Comparison of ENCODE assay signal across 8 cellular contexts in genomic region chr2:127176371-127177311, GRCh38. TPM values are rescaled to one million over a fixed set of nuclear protein-coding genes. Genes with fewer than 3 reads are reported as not detected.
DNase-seq lines count a peak whose midpoint lies in the region; ATAC-seq and TF ChIP-seq lines count a peak whose summit lies in the region.

No MANE protein-coding gene starts in this region.

- DNase-seq in GOT3 (lab: John Stamatoyannopoulos, UW) (peak; percentile 27), kidney tubule cell (ENCODE audit: low spot score) (peak; percentile 50), gastrocnemius medialis (peak in 1 of 2 donors; percentile 56), trophoblast cell (no peak), amniotic stem cell (lab: John Stamatoyannopoulos, UW) (no peak), DMS79 (lab: John Stamatoyannopoulos, UW) (no peak)

- H3K9ac ChIP-seq in trophoblast cell (ENCODE audit: low read length) = no peak overlapping the region

- H3K27ac Mint-ChIP-seq in brain = peak overlapping the region; percentile 12 to 80 (median 49)

- H3K9me3 ChIP-seq in gastrocnemius medialis (no peaks in the 10 kb centered on the region), trophoblast cell (ENCODE audit: insufficient read depth, low read depth, low read length) (peaks cover 3% of the 10 kb centered on the region)

- H3K27ac ChIP-seq in gastrocnemius medialis (peak overlapping the region; percentile 46 to 61 (median 58)), trophoblast cell (ENCODE audit: low read depth, low read length) (no peak overlapping the region)

- H4K12ac ChIP-seq in trophoblast cell (ENCODE audit: low read depth, low read length) = no peak overlapping the region

- TF ChIP-seq POLR2A in gastrocnemius medialis (IDR thresholded peaks at IDR 0.05) = no peak

- H3K18ac ChIP-seq in trophoblast cell (ENCODE audit: low read length) = no peak overlapping the region

- peaks cover 43% of the 10 kb centered on the region for H3K4me1 Mint-ChIP-seq in brain

- H4K91ac ChIP-seq in trophoblast cell (ENCODE audit: low read depth, low read length) = no peak overlapping the region

- no peak overlapping the region for H2AFZ ChIP-seq in trophoblast cell (ENCODE audit: insufficient read depth, low read length, poor library complexity)

- H2BK12ac ChIP-seq in trophoblast cell (ENCODE audit: low read length) = no peak overlapping the region

- no peak overlapping the region for H3K23ac ChIP-seq in trophoblast cell (ENCODE audit: low read length)

- no CpG with 5 or more reads among the region's 31 CpGs for WGBS in trophoblast cell (ENCODE audit: extremely low coverage, insufficient coverage, insufficient read length)

- H3K4ac ChIP-seq in trophoblast cell (ENCODE audit: low read depth, low read length) = no peak overlapping the region

- ATAC-seq in gastrocnemius medialis (peak; percentile 7 to 15), GM21576 (IDR thresholded peaks at IDR 0.05; ENCODE audit: unreplicated experiment) (no peak)

- peak overlapping the region in 1 of 5 experiments; percentile 6 for H3K4me3 Mint-ChIP-seq in brain

- H3K36me3 ChIP-seq in gastrocnemius medialis (no peaks in the 10 kb centered on the region), trophoblast cell (ENCODE audit: control insufficient read depth in 1 of 2, insufficient read depth in 2 of 2, low read length in 2 of 2) (no peaks in the 10 kb centered on the region)

- no peak overlapping the region for H4K8ac ChIP-seq in trophoblast cell (ENCODE audit: low read depth, low read length)

- no peaks in the 10 kb centered on the region for H3K79me1 ChIP-seq in trophoblast cell (ENCODE audit: low read length)

- no peaks in the 10 kb centered on the region for H3K27me3 Mint-ChIP-seq in brain

- H2BK120ac ChIP-seq in trophoblast cell (ENCODE audit: insufficient read depth, low read length, poor library complexity) = no peak overlapping the region

- no peak overlapping the region for H3K14ac ChIP-seq in trophoblast cell (ENCODE audit: low read length)

- intact Hi-C loops in gastrocnemius medialis (cut with DNase I; ENCODE audit: low total_unique reads) = no loop called here

- H2BK5ac ChIP-seq in trophoblast cell (ENCODE audit: low read depth, low read length, poor library complexity) = no peak overlapping the region

- H3K4me1 ChIP-seq in gastrocnemius medialis (peaks cover 31 to 34% of the 10 kb centered on the region in 2 donors), trophoblast cell (ENCODE audit: control insufficient read depth in 1 of 2, insufficient read depth in 2 of 2, low read length in 2 of 2) (peaks cover 0 to 3% of the 10 kb centered on the region in 2 experiments)

- H3K4me3 ChIP-seq in gastrocnemius medialis = no peak overlapping the region
- no peak overlapping the region for H3K4me3 ChIP-seq in trophoblast cell (ENCODE audit: low read depth, low read length)

- in situ Hi-C loops in gastrocnemius medialis (cut with MboI; ENCODE audit: low sequenced_read_pairs in 4 of 4) = no loop called here

- no peak overlapping the region for H2AK5ac ChIP-seq in trophoblast cell (ENCODE audit: low read length)

- no peaks in the 10 kb centered on the region for H3K79me2 ChIP-seq in trophoblast cell (ENCODE audit: control insufficient read depth, insufficient read depth, low read length, poor library complexity)

- no peaks in the 10 kb centered on the region for H3K36me3 Mint-ChIP-seq in brain

- no peak overlapping the region for H3K4me2 ChIP-seq in trophoblast cell (ENCODE audit: low read length)

- no peak for TF ChIP-seq CTCF in brain (conservative IDR thresholded peaks at IDR 0.05)
- no peak for TF ChIP-seq CTCF in gastrocnemius medialis (IDR thresholded peaks at IDR 0.05 in 4 of 5, conservative IDR thresholded peaks at IDR 0.05 in 1 of 5)

- H3K9me3 Mint-ChIP-seq in brain = peaks cover 7 to 20% (median 16%) of the 10 kb centered on the region in 5 experiments

- H3K27me3 ChIP-seq in gastrocnemius medialis = no peaks in the 10 kb centered on the region
- H3K27me3 ChIP-seq in trophoblast cell (ENCODE audit: insufficient read depth, low read length) = no peaks in the 10 kb centered on the region

RNA-seq across cellular contexts. Expression of gene CYP27C1, which starts 43.5 kb away (rescaled TPM):
- not detected for polyA plus RNA-seq in brain (ENCODE audit: insufficient read depth, low read depth, low replicate concordance)
- not detected for total RNA-seq in gastrocnemius medialis
- 0.79 and 1.0 TPM in 2 replicates for polyA plus RNA-seq in trophoblast cell (2013)

Comparison
In these comparisons a context has a peak if more than half of its experiments do, and no peak if none do; other contexts are left out.
1. DNase-seq: peak in GOT3 (single experiment) and kidney tubule cell (single experiment); none in trophoblast cell (0 of 2), amniotic stem cell (single experiment) and DMS79 (single experiment).